In the genomic region with DNA sequence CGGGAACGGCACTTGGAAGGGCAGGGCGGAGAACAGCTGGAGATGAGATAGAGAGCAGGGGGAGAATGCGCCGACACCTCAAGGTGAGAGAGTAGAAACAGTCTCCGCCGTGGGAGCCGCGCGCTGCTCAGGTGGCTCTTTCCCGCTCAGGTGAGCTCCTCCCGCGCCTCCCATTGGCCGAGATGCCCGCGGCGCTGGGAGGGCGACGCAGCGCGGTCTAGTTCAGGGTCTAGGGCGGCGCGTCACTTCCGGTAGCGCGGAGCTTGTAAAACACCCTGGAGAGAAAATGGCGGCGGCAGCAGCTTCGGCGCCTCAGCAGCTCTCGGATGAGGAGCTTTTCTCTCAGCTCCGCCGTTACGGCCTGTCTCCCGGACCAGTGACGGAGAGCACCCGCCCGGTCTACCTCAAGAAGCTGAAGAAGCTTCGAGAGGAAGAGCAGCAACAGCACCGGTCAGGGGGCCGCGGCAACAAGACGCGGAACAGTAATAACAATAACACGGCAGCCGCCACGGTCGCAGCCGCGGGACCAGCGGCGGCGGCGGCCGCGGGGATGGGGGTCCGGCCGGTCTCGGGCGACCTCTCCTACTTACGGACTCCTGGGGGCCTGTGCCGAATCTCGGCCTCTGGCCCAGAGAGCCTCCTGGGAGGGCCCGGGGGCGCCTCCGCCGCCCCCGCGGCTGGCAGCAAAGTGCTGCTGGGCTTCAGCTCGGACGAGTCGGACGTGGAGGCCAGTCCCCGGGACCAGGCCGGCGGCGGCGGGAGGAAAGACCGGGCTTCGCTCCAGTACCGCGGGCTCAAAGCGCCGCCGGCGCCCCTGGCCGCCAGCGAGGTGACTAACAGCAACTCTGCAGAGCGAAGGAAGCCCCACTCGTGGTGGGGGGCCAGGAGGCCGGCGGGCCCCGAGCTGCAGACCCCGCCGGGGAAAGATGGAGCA, we compare ENCODE assay signal across 8 cellular contexts. TPM values are rescaled to one million over a fixed set of nuclear protein-coding genes. Genes with fewer than 3 reads are reported as not detected.
DNase-seq lines count a peak whose midpoint lies in the region; ATAC-seq and TF ChIP-seq lines count a peak whose summit lies in the region.

A gene (plus strand): TSS at position 273 of the 934 bp plus-strand sequence. CDS start 14 bp downstream, at position 287.

- H3K9me3 ChIP-seq in SK-N-MC (ENCODE audit: low read depth, low read length) (no peaks in the 10 kb centered on the region), gastroesophageal sphincter (no peaks in the 10 kb centered on the region), neutrophil (no peaks in the 10 kb centered on the region)

- peak within 1 kb of the TSS; percentile 99 for H3K27ac Mint-ChIP-seq in activated naive CD4-positive, alpha-beta T cell treated with anti-CD3 and anti-CD28 coated beads, Interleukin-2, amount 10 ng/mL, durations not matched to agents 7 days and 5 days

- TF ChIP-seq EP300 in gastroesophageal sphincter (IDR thresholded peaks at IDR 0.05) = no peak

- DNase-seq in NCI-H1048 (lab: John Stamatoyannopoulos, UW) = peak; percentile 93
- DNase-seq in SK-N-MC (ENCODE audit: low read depth, low spot score) = peak; percentile 44
- peak; percentile 97 for DNase-seq in activated naive CD4-positive, alpha-beta T cell treated with anti-CD3 and anti-CD28 coated beads, Interleukin-2, amount 10 ng/mL, durations not matched to agents 7 days and 5 days

- H3K27me3 ChIP-seq in gastroesophageal sphincter (peaks cover 7% of the 10 kb centered on the region), neutrophil (no peaks in the 10 kb centered on the region)

- peak within 1 kb of the TSS; percentile 98 for H3K9ac ChIP-seq in SK-N-MC (ENCODE audit: insufficient read length)

- peaks cover 29% of the 10 kb centered on the region for H3K36me3 Mint-ChIP-seq in activated naive CD4-positive, alpha-beta T cell treated with anti-CD3 and anti-CD28 coated beads, Interleukin-2, amount 10 ng/mL, durations not matched to agents 7 days and 5 days

- peaks cover 6 to 49% (median 21%) of the 10 kb centered on the region in 3 donors for H3K4me1 ChIP-seq in gastroesophageal sphincter
- H3K4me1 ChIP-seq in neutrophil (ENCODE audit: control insufficient read depth in 1 of 2, insufficient read depth in 1 of 2, low read depth in 1 of 2, low read length in 1 of 2) = peaks cover 41 to 47% of the 10 kb centered on the region in 2 experiments

- peak; percentile 94 for ATAC-seq in HG02588 (IDR thresholded peaks at IDR 0.05; ENCODE audit: unreplicated experiment)
- ATAC-seq in gastroesophageal sphincter = peak; percentile 95

- H3K4me1 Mint-ChIP-seq in activated naive CD4-positive, alpha-beta T cell treated with anti-CD3 and anti-CD28 coated beads, Interleukin-2, amount 10 ng/mL, durations not matched to agents 7 days and 5 days = peaks cover 38% of the 10 kb centered on the region

- H3K9me3 Mint-ChIP-seq in activated naive CD4-positive, alpha-beta T cell treated with anti-CD3 and anti-CD28 coated beads, Interleukin-2, amount 10 ng/mL, durations not matched to agents 7 days and 5 days = no peaks in the 10 kb centered on the region

- CTCF ChIA-PET in activated naive CD4-positive, alpha-beta T cell treated with anti-CD3 and anti-CD28 coated beads, Interleukin-2, amount 10 ng/mL, durations not matched to agents 7 days and 5 days (lab: Charles Lee) = interaction anchor here (0.8 to 2.2 kb wide), 8 partner anchors 11 to 64 kb away, joined by 3 to 6 read pairs (median 4); no protein-coding TSS in a partner anchor

- H3K4me3 ChIP-seq in GM08714 (ENCODE audit: low read length) (peak within 1 kb of the TSS; percentile 82), SK-N-MC (peak within 1 kb of the TSS; percentile 100), gastroesophageal sphincter (peak within 1 kb of the TSS; percentile 59 to 85), neutrophil (ENCODE audit: low read depth in 1 of 2, low read length in 1 of 2) (peak within 1 kb of the TSS; percentile 81 to 86)

- TF ChIP-seq POLR2A in gastroesophageal sphincter (IDR thresholded peaks at IDR 0.05) = peak; percentile 78

- H3K36me3 ChIP-seq in SK-N-MC (ENCODE audit: insufficient read depth, low read length) (peaks cover 9% of the 10 kb centered on the region), gastroesophageal sphincter (no peaks in the 10 kb centered on the region), neutrophil (no peaks in the 10 kb centered on the region)

- WGBS in gastroesophageal sphincter (ENCODE audit: low coverage in 1 of 2), 2 donors = 0% methylated on average over 5 to 18 of the region's 96 CpGs

- TF ChIP-seq CTCF in gastroesophageal sphincter (IDR thresholded peaks at IDR 0.05) (peak in 2 of 4 experiments; percentile 14 to 17), neutrophil (IDR thresholded peaks at IDR 0.05) (no peak), subcutaneous adipose tissue (IDR thresholded peaks at IDR 0.05; ENCODE audit: low read depth) (no peak)

- peaks cover 3% of the 10 kb centered on the region for H3K27me3 Mint-ChIP-seq in activated naive CD4-positive, alpha-beta T cell treated with anti-CD3 and anti-CD28 coated beads, Interleukin-2, amount 10 ng/mL, durations not matched to agents 7 days and 5 days

- H3K4me3 Mint-ChIP-seq in activated naive CD4-positive, alpha-beta T cell treated with anti-CD3 and anti-CD28 coated beads, Interleukin-2, amount 10 ng/mL, durations not matched to agents 7 days and 5 days = peak within 1 kb of the TSS; percentile 88

- H3K27ac ChIP-seq in SK-N-MC = peak within 1 kb of the TSS; percentile 74
- H3K27ac ChIP-seq in gastroesophageal sphincter = peak within 1 kb of the TSS; percentile 72 to 97 (median 94)
- peak within 1 kb of the TSS; percentile 94 for H3K27ac ChIP-seq in neutrophil

RNA-seq across cellular contexts. Expression of the gene that starts here (rescaled TPM):
- total RNA-seq in gastroesophageal sphincter (10 to 100 TPM; 21.2 to 50.9 (median 23.4) TPM), subcutaneous adipose tissue (10 to 100 TPM; 20.0 to 36.0 (median 26.0) TPM)

Comparison
In these comparisons a context has a peak if more than half of its experiments do, and no peak if none do; other contexts are left out.
1. Peak in every context shown above with its lines: DNase-seq, ATAC-seq, H3K4me3 ChIP-seq and H3K27ac ChIP-seq.
2. DNase-seq: peak in every context shown above with its lines; median percentile 97 in activated naive CD4-positive, alpha-beta T cell treated with anti-CD3 and anti-CD28 coated beads, Interleukin-2, amount 10 ng/mL, durations not matched to agents 7 days and 5 days; 93 in NCI-H1048; 44 in SK-N-MC.